In genomic region chr18:36595818-36596215, GRCh38 we compare ENCODE assay signal across 33 cellular contexts.
A peak's percentile ranks its signal among the peaks of the same experiment; 100 is the strongest.
DNase-seq lines count a peak whose midpoint lies in the region; ATAC-seq and TF ChIP-seq lines count a peak whose summit lies in the region.
"Had no signal": no experiment of that assay in that cellular context is flagged by ENCODE, and none has a peak within 500 bp of the region (broad histone marks: within the 10 kb centered on the region; RNA-seq: fewer than 3 reads in every experiment).

No MANE protein-coding gene starts in this region.

- no peak overlapping the region for H3K27ac ChIP-seq in neural progenitor cell
- H3K27ac ChIP-seq: 22Rv1; A549; BLaER1 treated with 17β-estradiol and CSF1 and Interleukin-3, amounts not matched to agents 10 nM and 100 nM; C4-2B had no signal

- H3K36me3 Mint-ChIP-seq in neural progenitor cell (peaks cover 26% of the 10 kb centered on the region), osteocyte (ENCODE audit: unreplicated experiment) (no peaks in the 10 kb centered on the region)
- H3K36me3 Mint-ChIP-seq: CD14-positive monocyte; CD4-positive, alpha-beta memory T cell; CD4-positive, CD25-positive, alpha-beta regulatory T cell; CD8-positive, alpha-beta memory T cell; CD8-positive, alpha-beta T cell had no signal

- H3K79me2 ChIP-seq in neural progenitor cell (ENCODE audit: low read depth), result no peaks in the 10 kb centered on the region

- no peak overlapping the region for H3K4me2 ChIP-seq in neural progenitor cell
- H3K4me2 ChIP-seq: A549 had no signal

- H3K4me3 ChIP-seq in mucosa of descending colon (no peak overlapping the region), neural progenitor cell (no peak overlapping the region)
- H3K4me3 ChIP-seq: A549; BLaER1; BLaER1 treated with 17β-estradiol and CSF1 and Interleukin-3, amounts not matched to agents 10 nM and 100 nM had no signal

- H3K27ac Mint-ChIP-seq in neural progenitor cell (peak overlapping the region; percentile 51), osteocyte (ENCODE audit: unreplicated experiment) (no peak overlapping the region)
- H3K27ac Mint-ChIP-seq: B cell; CD14-positive monocyte; CD4-positive, alpha-beta T cell; CD4-positive, CD25-positive, alpha-beta regulatory T cell; CD8-positive, alpha-beta memory T cell; CD8-positive, alpha-beta T cell had no signal

- H3F3A ChIP-seq in neural progenitor cell (ENCODE audit: low read depth), result peaks cover 8% of the 10 kb centered on the region

- H3K9me3 ChIP-seq in mucosa of descending colon, result no peaks in the 10 kb centered on the region
- no peaks in the 10 kb centered on the region for H3K9me3 ChIP-seq in neural progenitor cell (ENCODE audit: low read depth)
- H3K9me3 ChIP-seq: A549; BE2C; BLaER1; BLaER1 treated with 17β-estradiol and CSF1 and Interleukin-3, amounts not matched to agents 10 nM and 100 nM; Caco-2 had no signal

- no peaks in the 10 kb centered on the region for H3K9me3 Mint-ChIP-seq in neural progenitor cell
- no peaks in the 10 kb centered on the region for H3K9me3 Mint-ChIP-seq in osteocyte (ENCODE audit: unreplicated experiment)
- H3K9me3 Mint-ChIP-seq: CD4-positive, alpha-beta T cell; CD4-positive, CD25-positive, alpha-beta regulatory T cell; CD8-positive, alpha-beta memory T cell; CD8-positive, alpha-beta T cell had no signal

- no peaks in the 10 kb centered on the region for H4K20me1 ChIP-seq in neural progenitor cell (ENCODE audit: low read depth)
- H4K20me1 ChIP-seq: BLaER1; BLaER1 treated with 17β-estradiol and CSF1 and Interleukin-3, amounts not matched to agents 10 nM and 100 nM had no signal

- no peak overlapping the region for H3K9ac ChIP-seq in neural progenitor cell
- H3K9ac ChIP-seq: BLaER1; BLaER1 treated with 17β-estradiol and CSF1 and Interleukin-3, amounts not matched to agents 10 nM and 100 nM had no signal

- H3K4me1 Mint-ChIP-seq in neural progenitor cell (peaks cover 10% of the 10 kb centered on the region), osteocyte (ENCODE audit: unreplicated experiment) (no peaks in the 10 kb centered on the region)
- H3K4me1 Mint-ChIP-seq: B cell; CD14-positive monocyte; CD4-positive, CD25-positive, alpha-beta regulatory T cell had no signal

- no peak overlapping the region for H2AFZ ChIP-seq in neural progenitor cell (replicated peaks)

- H3K4me3 Mint-ChIP-seq in neural progenitor cell (no peak overlapping the region), osteocyte (ENCODE audit: unreplicated experiment) (no peak overlapping the region)
- H3K4me3 Mint-ChIP-seq: B cell; CD14-positive monocyte; CD4-positive, alpha-beta T cell; CD4-positive, CD25-positive, alpha-beta regulatory T cell; CD8-positive, alpha-beta memory T cell; CD8-positive, alpha-beta T cell had no signal

- H3K4me1 ChIP-seq in mucosa of descending colon (ENCODE audit: low read depth) (peaks cover 12% of the 10 kb centered on the region), neural progenitor cell (peaks cover 17% of the 10 kb centered on the region)
- H3K4me1 ChIP-seq: A549, BE2C, Caco-2 had no signal

- ATAC-seq in left colon (peak; percentile 80), mucosa of descending colon (peak; percentile 69)
- ATAC-seq: A549; CD8-positive, alpha-beta T cell had no signal

- H3K27me3 ChIP-seq in neural progenitor cell, result no peaks in the 10 kb centered on the region
- H3K27me3 ChIP-seq: BE2C; BLaER1; BLaER1 treated with 17β-estradiol and CSF1 and Interleukin-3, amounts not matched to agents 10 nM and 100 nM had no signal

- H3K27me3 Mint-ChIP-seq in neural progenitor cell (ENCODE audit: insufficient read depth, low read depth), result peaks cover 5% of the 10 kb centered on the region
- no peaks in the 10 kb centered on the region for H3K27me3 Mint-ChIP-seq in osteocyte (ENCODE audit: unreplicated experiment)
- H3K27me3 Mint-ChIP-seq: B cell; CD4-positive, alpha-beta T cell; CD4-positive, CD25-positive, alpha-beta regulatory T cell had no signal

- TF ChIP-seq CTCF in mucosa of descending colon (IDR thresholded peaks at IDR 0.05) (no peak), neural progenitor cell (IDR thresholded peaks at IDR 0.05) (no peak), osteocyte (IDR thresholded peaks at IDR 0.05) (no peak)

- H3K36me3 ChIP-seq in mucosa of descending colon (ENCODE audit: low read depth) (no peaks in the 10 kb centered on the region), neural progenitor cell (no peaks in the 10 kb centered on the region)
- H3K36me3 ChIP-seq: BE2C; BLaER1; BLaER1 treated with 17β-estradiol and CSF1 and Interleukin-3, amounts not matched to agents 10 nM and 100 nM had no signal

- intact Hi-C loops in left colon (cut with DNase I, micrococcal nuclease) (no loop called here), mucosa of descending colon (cut with DNase I, micrococcal nuclease) (no loop called here)

- DNase-seq in left colon, result no peak
- no peak for DNase-seq in mucosa of descending colon
- DNase-seq in neural progenitor cell (ENCODE audit: low spot score), result no peak
- no peak for DNase-seq in cerebellar cortex (ENCODE audit: low spot score)
- no peak for DNase-seq in NCI-H1930 (lab: John Stamatoyannopoulos, UW)
- DNase-seq in osteocyte (ENCODE audit: extremely low spot score, unreplicated experiment), result no peak
- DNase-seq: 8988T; ACHN; AML-193; BE2C; C1 segment of cervical spinal cord; Caco-2; Calu3; CD4-positive, alpha-beta memory T cell; CD4-positive, alpha-beta T cell; CD4-positive, CD25-positive, alpha-beta regulatory T cell; CD8-positive, alpha-beta memory T cell; CD8-positive, alpha-beta T cell; COR-L47; DMS 273 treated with DMSO at 0.1 percent for 48 hours; DMS153; DMS53; DMS79; DMS79 treated with DMSO at 0.1 percent for 48 hours; DND-41; EL had no signal
